In the genomic region with DNA sequence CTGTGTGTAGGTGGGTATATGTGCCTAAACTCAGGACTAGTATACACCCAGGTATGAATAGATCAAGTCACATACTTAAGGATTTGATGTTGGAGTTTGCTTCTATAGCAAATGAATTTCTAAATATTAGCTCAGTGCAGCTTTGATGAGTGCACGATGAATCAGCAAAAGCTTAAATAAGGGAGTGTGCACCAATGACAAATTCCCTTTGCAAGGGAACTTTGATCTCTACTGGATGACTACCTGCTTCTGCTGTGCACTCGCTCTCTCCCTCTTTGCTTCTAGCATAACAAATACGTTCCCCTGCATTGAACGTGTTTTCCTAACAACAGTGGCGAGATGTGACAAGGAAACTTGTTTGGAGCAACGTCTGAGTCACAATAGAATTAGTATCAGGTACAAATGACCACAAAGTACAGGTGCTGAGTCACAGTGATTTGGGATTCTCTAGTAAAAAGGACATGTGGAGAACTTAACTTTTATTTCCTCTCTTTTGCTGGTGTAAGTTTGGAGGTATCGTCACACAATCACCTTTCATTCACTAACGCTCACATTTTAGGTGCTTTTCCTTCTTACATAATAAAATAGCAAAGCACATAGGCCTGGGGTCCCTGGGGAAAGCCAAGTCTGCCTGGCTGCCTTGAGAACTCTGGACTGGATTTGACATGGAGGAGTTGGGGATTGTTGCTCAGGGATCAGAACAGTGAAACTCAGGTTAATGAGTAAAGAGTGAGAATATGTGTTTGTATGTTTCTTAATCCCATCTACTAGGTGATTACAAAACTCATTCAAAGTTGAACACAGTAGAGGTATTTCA, we compare ENCODE assay signal across 1 cellular context.
TF ChIP-seq lines count a peak whose summit lies in the region.

No MANE protein-coding gene starts in this region.

TF ChIP-seq in HepG2, 621 proteins besides CTCF, POLR2A, EP300 and RAD21 (continued from another document and continues in another):
- TF ChIP-seq ZBTB14 (CRISPR knock-in tag; IDR thresholded peaks at IDR 0.05) = no peak
- TF ChIP-seq ZNF766 (CRISPR knock-in tag; IDR thresholded peaks at IDR 0.05; ENCODE audit: borderline replicate concordance) = no peak
- TF ChIP-seq ZNF639 (CRISPR knock-in tag; conservative IDR thresholded peaks at IDR 0.05) = no peak
- no peak for TF ChIP-seq ZNF496 (CRISPR knock-in tag; IDR thresholded peaks at IDR 0.05; ENCODE audit: insufficient replicate concordance)
- no peak for TF ChIP-seq ZNF260 (CRISPR knock-in tag; IDR thresholded peaks at IDR 0.05; ENCODE audit: borderline replicate concordance, low read depth)
- TF ChIP-seq, protein P1, sequence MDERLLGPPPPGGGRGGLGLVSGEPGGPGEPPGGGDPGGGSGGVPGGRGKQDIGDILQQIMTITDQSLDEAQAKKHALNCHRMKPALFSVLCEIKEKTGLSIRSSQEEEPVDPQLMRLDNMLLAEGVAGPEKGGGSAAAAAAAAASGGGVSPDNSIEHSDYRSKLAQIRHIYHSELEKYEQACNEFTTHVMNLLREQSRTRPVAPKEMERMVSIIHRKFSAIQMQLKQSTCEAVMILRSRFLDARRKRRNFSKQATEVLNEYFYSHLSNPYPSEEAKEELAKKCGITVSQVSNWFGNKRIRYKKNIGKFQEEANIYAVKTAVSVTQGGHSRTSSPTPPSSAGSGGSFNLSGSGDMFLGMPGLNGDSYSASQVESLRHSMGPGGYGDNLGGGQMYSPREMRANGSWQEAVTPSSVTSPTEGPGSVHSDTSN (CRISPR knock-in tag; IDR thresholded peaks at IDR 0.05) = no peak; the same call in 1 of the 2 replicates
- TF ChIP-seq ZFP36 (IDR thresholded peaks at IDR 0.05; ENCODE audit: borderline replicate concordance, low read depth, low read length, partially characterized antibody) = no peak
- no peak for TF ChIP-seq ZNF552 (CRISPR knock-in tag; IDR thresholded peaks at IDR 0.05; ENCODE audit: borderline replicate concordance)
- TF ChIP-seq, protein P2, sequence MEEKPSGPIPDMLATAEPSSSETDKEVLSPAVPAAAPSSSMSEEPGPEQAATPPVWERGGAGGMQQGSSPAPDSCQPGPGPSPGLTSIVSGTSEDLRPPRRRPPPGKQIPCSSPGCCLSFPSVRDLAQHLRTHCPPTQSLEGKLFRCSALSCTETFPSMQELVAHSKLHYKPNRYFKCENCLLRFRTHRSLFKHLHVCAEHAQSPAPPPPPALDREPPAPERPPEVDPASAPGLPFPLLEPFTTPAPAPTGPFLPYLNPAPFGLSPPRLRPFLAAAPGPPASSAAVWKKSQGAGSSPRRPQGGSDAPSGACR (CRISPR knock-in tag; IDR thresholded peaks at IDR 0.05) = 0 out of 2 replicates have a peak, but pooled peaks have one; percentile 57
- TF ChIP-seq NBN (conservative IDR thresholded peaks at IDR 0.05) = no peak
- no peak for TF ChIP-seq GLI4 (CRISPR knock-in tag; IDR thresholded peaks at IDR 0.05; ENCODE audit: borderline replicate concordance)
- 0 out of 2 replicates have a peak, but pooled peaks have one; percentile 55 for TF ChIP-seq CREBL2 (CRISPR knock-in tag; IDR thresholded peaks at IDR 0.05; ENCODE audit: borderline replicate concordance)
- no peak for TF ChIP-seq SNAPC4 (CRISPR knock-in tag; IDR thresholded peaks at IDR 0.05)
- TF ChIP-seq, protein P3, sequence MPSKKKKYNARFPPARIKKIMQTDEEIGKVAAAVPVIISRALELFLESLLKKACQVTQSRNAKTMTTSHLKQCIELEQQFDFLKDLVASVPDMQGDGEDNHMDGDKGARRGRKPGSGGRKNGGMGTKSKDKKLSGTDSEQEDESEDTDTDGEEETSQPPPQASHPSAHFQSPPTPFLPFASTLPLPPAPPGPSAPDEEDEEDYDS (CRISPR knock-in tag; IDR thresholded peaks at IDR 0.05) = peak; percentile 89
- no peak for TF ChIP-seq ZNF207 (IDR thresholded peaks at IDR 0.05; ENCODE audit: borderline replicate concordance)
- no peak; the same call in 1 of the 2 replicates for TF ChIP-seq RFX1 (IDR thresholded peaks at IDR 0.05)
- 0 out of 2 replicates have a peak, but pooled peaks have one; percentile 39 for TF ChIP-seq ZMAT3 (CRISPR knock-in tag; conservative IDR thresholded peaks at IDR 0.05)
- no peak for TF ChIP-seq ZNF577 (CRISPR knock-in tag; IDR thresholded peaks at IDR 0.05; ENCODE audit: borderline replicate concordance, low read depth)
- no peak; the same call in 1 of the 2 replicates for TF ChIP-seq AHR (CRISPR knock-in tag; IDR thresholded peaks at IDR 0.05)
- TF ChIP-seq, protein P4, sequence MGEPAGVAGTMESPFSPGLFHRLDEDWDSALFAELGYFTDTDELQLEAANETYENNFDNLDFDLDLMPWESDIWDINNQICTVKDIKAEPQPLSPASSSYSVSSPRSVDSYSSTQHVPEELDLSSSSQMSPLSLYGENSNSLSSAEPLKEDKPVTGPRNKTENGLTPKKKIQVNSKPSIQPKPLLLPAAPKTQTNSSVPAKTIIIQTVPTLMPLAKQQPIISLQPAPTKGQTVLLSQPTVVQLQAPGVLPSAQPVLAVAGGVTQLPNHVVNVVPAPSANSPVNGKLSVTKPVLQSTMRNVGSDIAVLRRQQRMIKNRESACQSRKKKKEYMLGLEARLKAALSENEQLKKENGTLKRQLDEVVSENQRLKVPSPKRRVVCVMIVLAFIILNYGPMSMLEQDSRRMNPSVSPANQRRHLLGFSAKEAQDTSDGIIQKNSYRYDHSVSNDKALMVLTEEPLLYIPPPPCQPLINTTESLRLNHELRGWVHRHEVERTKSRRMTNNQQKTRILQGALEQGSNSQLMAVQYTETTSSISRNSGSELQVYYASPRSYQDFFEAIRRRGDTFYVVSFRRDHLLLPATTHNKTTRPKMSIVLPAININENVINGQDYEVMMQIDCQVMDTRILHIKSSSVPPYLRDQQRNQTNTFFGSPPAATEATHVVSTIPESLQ (CRISPR knock-in tag; conservative IDR thresholded peaks at IDR 0.05) = no peak
- TF ChIP-seq ESRRA (CRISPR knock-in tag; IDR thresholded peaks at IDR 0.05; ENCODE audit: low read depth) = peak; percentile 51; the same call in 1 of the 2 replicates
- no peak for TF ChIP-seq ZFAT (CRISPR knock-in tag; conservative IDR thresholded peaks at IDR 0.05)
- peak; percentile 90 for TF ChIP-seq RCOR2 (CRISPR knock-in tag; IDR thresholded peaks at IDR 0.05)
- no peak for TF ChIP-seq ZBTB38 (CRISPR knock-in tag; IDR thresholded peaks at IDR 0.05)
- TF ChIP-seq, protein P5, sequence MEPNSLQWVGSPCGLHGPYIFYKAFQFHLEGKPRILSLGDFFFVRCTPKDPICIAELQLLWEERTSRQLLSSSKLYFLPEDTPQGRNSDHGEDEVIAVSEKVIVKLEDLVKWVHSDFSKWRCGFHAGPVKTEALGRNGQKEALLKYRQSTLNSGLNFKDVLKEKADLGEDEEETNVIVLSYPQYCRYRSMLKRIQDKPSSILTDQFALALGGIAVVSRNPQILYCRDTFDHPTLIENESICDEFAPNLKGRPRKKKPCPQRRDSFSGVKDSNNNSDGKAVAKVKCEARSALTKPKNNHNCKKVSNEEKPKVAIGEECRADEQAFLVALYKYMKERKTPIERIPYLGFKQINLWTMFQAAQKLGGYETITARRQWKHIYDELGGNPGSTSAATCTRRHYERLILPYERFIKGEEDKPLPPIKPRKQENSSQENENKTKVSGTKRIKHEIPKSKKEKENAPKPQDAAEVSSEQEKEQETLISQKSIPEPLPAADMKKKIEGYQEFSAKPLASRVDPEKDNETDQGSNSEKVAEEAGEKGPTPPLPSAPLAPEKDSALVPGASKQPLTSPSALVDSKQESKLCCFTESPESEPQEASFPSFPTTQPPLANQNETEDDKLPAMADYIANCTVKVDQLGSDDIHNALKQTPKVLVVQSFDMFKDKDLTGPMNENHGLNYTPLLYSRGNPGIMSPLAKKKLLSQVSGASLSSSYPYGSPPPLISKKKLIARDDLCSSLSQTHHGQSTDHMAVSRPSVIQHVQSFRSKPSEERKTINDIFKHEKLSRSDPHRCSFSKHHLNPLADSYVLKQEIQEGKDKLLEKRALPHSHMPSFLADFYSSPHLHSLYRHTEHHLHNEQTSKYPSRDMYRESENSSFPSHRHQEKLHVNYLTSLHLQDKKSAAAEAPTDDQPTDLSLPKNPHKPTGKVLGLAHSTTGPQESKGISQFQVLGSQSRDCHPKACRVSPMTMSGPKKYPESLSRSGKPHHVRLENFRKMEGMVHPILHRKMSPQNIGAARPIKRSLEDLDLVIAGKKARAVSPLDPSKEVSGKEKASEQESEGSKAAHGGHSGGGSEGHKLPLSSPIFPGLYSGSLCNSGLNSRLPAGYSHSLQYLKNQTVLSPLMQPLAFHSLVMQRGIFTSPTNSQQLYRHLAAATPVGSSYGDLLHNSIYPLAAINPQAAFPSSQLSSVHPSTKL (CRISPR knock-in tag; IDR thresholded peaks at IDR 0.05) = peak; percentile 96
- no peak for TF ChIP-seq TRIM22 (IDR thresholded peaks at IDR 0.05)
- TF ChIP-seq, protein P6, sequence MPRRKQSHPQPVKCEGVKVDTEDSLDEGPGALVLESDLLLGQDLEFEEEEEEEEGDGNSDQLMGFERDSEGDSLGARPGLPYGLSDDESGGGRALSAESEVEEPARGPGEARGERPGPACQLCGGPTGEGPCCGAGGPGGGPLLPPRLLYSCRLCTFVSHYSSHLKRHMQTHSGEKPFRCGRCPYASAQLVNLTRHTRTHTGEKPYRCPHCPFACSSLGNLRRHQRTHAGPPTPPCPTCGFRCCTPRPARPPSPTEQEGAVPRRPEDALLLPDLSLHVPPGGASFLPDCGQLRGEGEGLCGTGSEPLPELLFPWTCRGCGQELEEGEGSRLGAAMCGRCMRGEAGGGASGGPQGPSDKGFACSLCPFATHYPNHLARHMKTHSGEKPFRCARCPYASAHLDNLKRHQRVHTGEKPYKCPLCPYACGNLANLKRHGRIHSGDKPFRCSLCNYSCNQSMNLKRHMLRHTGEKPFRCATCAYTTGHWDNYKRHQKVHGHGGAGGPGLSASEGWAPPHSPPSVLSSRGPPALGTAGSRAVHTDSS (CRISPR knock-in tag; conservative IDR thresholded peaks at IDR 0.05) = no peak
- TF ChIP-seq ZNF24 (IDR thresholded peaks at IDR 0.05) = no peak; the same call in 1 of the 2 replicates
- TF ChIP-seq ZKSCAN1 (IDR thresholded peaks at IDR 0.05; ENCODE audit: low read length) = no peak
- no peak for TF ChIP-seq MZF1 (CRISPR knock-in tag; IDR thresholded peaks at IDR 0.05; ENCODE audit: borderline replicate concordance)
- peak; percentile 60; the same call in 1 of the 2 replicates for TF ChIP-seq FOXK2 (IDR thresholded peaks at IDR 0.05)
- TF ChIP-seq SP1 (IDR thresholded peaks at IDR 0.05) = no peak
- peak; percentile 12; the same call in 1 of the 2 replicates for TF ChIP-seq SP1 (CRISPR knock-in tag; IDR thresholded peaks at IDR 0.05)
